27 cellular contexts compared by ENCODE assay signal in the genomic region with DNA sequence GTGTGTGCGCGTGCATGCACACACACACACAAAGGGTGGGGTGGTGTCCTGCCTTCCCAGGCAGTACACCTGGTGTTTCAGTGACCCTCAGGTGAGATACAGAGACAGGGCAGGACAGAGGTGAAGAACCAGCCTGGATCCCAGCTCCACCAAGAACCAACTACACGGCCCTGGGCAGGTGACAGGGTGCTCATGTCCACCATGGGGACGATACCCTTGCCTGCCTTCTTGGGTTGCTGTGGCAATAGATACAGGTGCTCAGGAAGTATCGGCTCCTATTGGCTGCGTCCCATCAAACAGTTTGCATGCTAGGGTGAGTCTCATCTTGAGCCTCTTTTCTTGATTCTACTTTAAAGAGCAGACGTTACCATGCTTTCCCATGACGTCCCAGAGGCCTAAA. TPM values are rescaled to one million over a fixed set of nuclear protein-coding genes. Genes with fewer than 3 reads are reported as not detected.
"Had no signal": no experiment of that assay in that cellular context is flagged by ENCODE, and none has a peak within 500 bp of the region (broad histone marks: within the 10 kb centered on the region; RNA-seq: fewer than 3 reads in every experiment).

No MANE protein-coding gene starts in this region.

- H3K27me3 Mint-ChIP-seq: activated CD4-positive, alpha-beta memory T cell treated with anti-CD3 and anti-CD28 coated beads, Interleukin-2, amount 10 ng/mL, durations not matched to agents 7 days and 5 days; activated naive CD4-positive, alpha-beta T cell treated with anti-CD3 and anti-CD28 coated beads, Interleukin-2, amount 10 ng/mL, durations not matched to agents 7 days and 5 days had no signal

- FAIRE-seq: frontal cortex had no signal

- H3K9me3 ChIP-seq: adrenal gland, body of pancreas, colonic mucosa had no signal

- H3K9me3 Mint-ChIP-seq: activated CD4-positive, alpha-beta memory T cell treated with anti-CD3 and anti-CD28 coated beads, Interleukin-2, amount 10 ng/mL, durations not matched to agents 7 days and 5 days; activated CD4-positive, alpha-beta T cell treated with anti-CD3 and anti-CD28 coated beads, Interleukin-2, amount 10 ng/mL, durations not matched to agents 7 days and 5 days; activated naive CD4-positive, alpha-beta T cell treated with anti-CD3 and anti-CD28 coated beads, Interleukin-2, amount 10 ng/mL, durations not matched to agents 7 days and 5 days; activated naive CD4-positive, alpha-beta T cell treated with anti-CD3 and anti-CD28 coated beads, Interleukin-2, amount 50 U/mL, for 72 hours; activated T-cell treated with anti-CD3 and anti-CD28 coated beads, Interleukin-2, amount 50 U/mL, for 24 hours; activated T-cell treated with anti-CD3 and anti-CD28 coated beads, Interleukin-2, amount 50 U/mL, for 72 hours had no signal

- H3K27ac Mint-ChIP-seq: activated CD4-positive, alpha-beta memory T cell treated with anti-CD3 and anti-CD28 coated beads, Interleukin-2, amount 10 ng/mL, durations not matched to agents 7 days and 5 days; activated CD4-positive, alpha-beta T cell treated with anti-CD3 and anti-CD28 coated beads for 36 hours; activated CD4-positive, alpha-beta T cell treated with anti-CD3 and anti-CD28 coated beads, Interleukin-2, amount 10 ng/mL, durations not matched to agents 7 days and 5 days; activated naive CD4-positive, alpha-beta T cell treated with anti-CD3 and anti-CD28 coated beads, Interleukin-2, amount 10 ng/mL, durations not matched to agents 7 days and 5 days; activated naive CD4-positive, alpha-beta T cell treated with anti-CD3 and anti-CD28 coated beads, Interleukin-2, amount 50 U/mL, for 72 hours; activated T-cell treated with anti-CD3 and anti-CD28 coated beads, Interleukin-2, amount 50 U/mL, for 24 hours; activated T-cell treated with anti-CD3 and anti-CD28 coated beads, Interleukin-2, amount 50 U/mL, for 72 hours had no signal

- H3K4me1 ChIP-seq: colonic mucosa had no signal

- H3K4me3 Mint-ChIP-seq: activated CD4-positive, alpha-beta memory T cell treated with anti-CD3 and anti-CD28 coated beads, Interleukin-2, amount 10 ng/mL, durations not matched to agents 7 days and 5 days; activated CD4-positive, alpha-beta T cell treated with anti-CD3 and anti-CD28 coated beads for 36 hours; activated CD4-positive, alpha-beta T cell treated with anti-CD3 and anti-CD28 coated beads, Interleukin-2, amount 10 ng/mL, durations not matched to agents 7 days and 5 days; activated naive CD4-positive, alpha-beta T cell treated with anti-CD3 and anti-CD28 coated beads, Interleukin-2, amount 10 ng/mL, durations not matched to agents 7 days and 5 days; activated T-cell treated with anti-CD3 and anti-CD28 coated beads, Interleukin-2, amount 50 U/mL, for 24 hours; activated T-cell treated with anti-CD3 and anti-CD28 coated beads, Interleukin-2, amount 50 U/mL, for 72 hours had no signal

- H3K36me3 Mint-ChIP-seq: activated naive CD4-positive, alpha-beta T cell treated with anti-CD3 and anti-CD28 coated beads, Interleukin-2, amount 10 ng/mL, durations not matched to agents 7 days and 5 days; activated naive CD4-positive, alpha-beta T cell treated with anti-CD3 and anti-CD28 coated beads, Interleukin-2, amount 50 U/mL, for 72 hours had no signal

- H3K36me3 ChIP-seq: adrenal gland, colonic mucosa had no signal

- H3K27ac ChIP-seq: adrenal gland, body of pancreas, colonic mucosa had no signal

- ATAC-seq: activated CD4-positive, alpha-beta T cell treated with anti-CD3 and anti-CD28 coated beads for 36 hours; activated naive CD4-positive, alpha-beta T cell treated with anti-CD3 and anti-CD28 coated beads, Interleukin-2, amount 50 U/mL, for 72 hours; activated T-cell treated with anti-CD3 and anti-CD28 coated beads, Interleukin-2, amount 50 U/mL, for 72 hours; body of pancreas; esophagus mucosa had no signal

- H3K27me3 ChIP-seq: adrenal gland, body of pancreas, colonic mucosa had no signal

- DNase-seq: activated CD4-positive, alpha-beta memory T cell treated with anti-CD3 and anti-CD28 coated beads, Interleukin-2, amount 10 ng/mL, durations not matched to agents 7 days and 5 days; activated CD4-positive, alpha-beta T cell treated with anti-CD3 and anti-CD28 coated beads for 36 hours; activated CD4-positive, alpha-beta T cell treated with anti-CD3 and anti-CD28 coated beads, Interleukin-2, amount 10 ng/mL, durations not matched to agents 7 days and 5 days; activated CD4-positive, alpha-beta T cell treated with anti-CD3 and anti-CD28 coated beads, Interleukin-2, amount 50 U/mL, for 4 hours; activated CD4-positive, CD25-positive, alpha-beta regulatory T cell; activated CD4-positive, CD25-positive, alpha-beta regulatory T cell treated with anti-CD3 and anti-CD28 coated beads, Interleukin-2, amount 50 U/mL, for 72 hours; activated CD8-positive, alpha-beta memory T cell treated with anti-CD3 and anti-CD28 coated beads, Interleukin-2, amount 50 U/mL, for 48 hours; activated gamma-delta T cell; activated naive CD4-positive, alpha-beta T cell; activated naive CD4-positive, alpha-beta T cell treated with anti-CD3 and anti-CD28 coated beads, Interleukin-2, amount 10 ng/mL, durations not matched to agents 7 days and 5 days; activated T-cell treated with anti-CD3 and anti-CD28 coated beads for 4 hours; activated T-cell treated with anti-CD3 and anti-CD28 coated beads, Interleukin-2, amount 50 U/mL, for 24 hours; activated T-cell treated with anti-CD3 and anti-CD28 coated beads, Interleukin-2, amount 50 U/mL, for 72 hours; amygdala; body of pancreas; central memory CD4-positive, alpha-beta T cell; cerebellar nuclear complex; colonic mucosa; dermis blood vessel endothelial cell; effector CD8-positive, alpha-beta T cell; foreskin fibroblast; T-helper 2 cell had no signal

- H3K4me1 Mint-ChIP-seq: activated CD4-positive, alpha-beta memory T cell treated with anti-CD3 and anti-CD28 coated beads, Interleukin-2, amount 10 ng/mL, durations not matched to agents 7 days and 5 days; activated CD4-positive, alpha-beta T cell treated with anti-CD3 and anti-CD28 coated beads for 36 hours had no signal

- H3K4me3 ChIP-seq: adrenal gland, body of pancreas, colonic mucosa had no signal

RNA-seq across cellular contexts. Expression of a gene that starts 33.7 kb away (rescaled TPM):
- total RNA-seq: activated CD4-positive, alpha-beta memory T cell treated with anti-CD3 and anti-CD28 coated beads, Interleukin-2, amount 10 ng/mL, durations not matched to agents 7 days and 5 days; activated CD4-positive, alpha-beta T cell treated with anti-CD3 and anti-CD28 coated beads for 36 hours; activated CD4-positive, alpha-beta T cell treated with anti-CD3 and anti-CD28 coated beads, Interleukin-2, amount 10 ng/mL, durations not matched to agents 7 days and 5 days; activated T-cell treated with anti-CD3 and anti-CD28 coated beads, Interleukin-2, amount 50 U/mL, for 72 hours; T-helper 1 cell treated with Interleukin-12 subunit alpha and Interleukin-12 subunit beta and Interleukin-4 antibody, amounts not matched to agents 30 ng/mL and 1 ng/mL, for 36 hours had no signal
